ENCODE assay signal across 8 cellular contexts in genomic region chr19:42268142-42268703, GRCh38. TPM values are rescaled to one million over a fixed set of nuclear protein-coding genes. Genes with fewer than 3 reads are reported as not detected.
A peak's percentile ranks its signal among the peaks of the same experiment; 100 is the strongest.
DNase-seq lines count a peak whose midpoint lies in the region; ATAC-seq and TF ChIP-seq lines count a peak whose summit lies in the region.

No MANE protein-coding gene starts in this region.

- peak overlapping the region; percentile 87 to 100 for H3K9ac ChIP-seq in liver (ENCODE audit: low read depth in 1 of 2, low read length in 2 of 2)

- no peaks in the 10 kb centered on the region for H3K9me3 Mint-ChIP-seq in activated CD4-positive, alpha-beta T cell treated with anti-CD3 and anti-CD28 coated beads, Interleukin-2, amount 10 ng/mL, durations not matched to agents 7 days and 5 days

- POLR2A ChIA-PET in activated CD4-positive, alpha-beta T cell treated with anti-CD3 and anti-CD28 coated beads, Interleukin-2, amount 10 ng/mL, durations not matched to agents 7 days and 5 days (lab: Charles Lee), result no interaction called here

- H3K4me3 Mint-ChIP-seq in activated CD4-positive, alpha-beta T cell treated with anti-CD3 and anti-CD28 coated beads, Interleukin-2, amount 10 ng/mL, durations not matched to agents 7 days and 5 days, result no peak overlapping the region

- H3K27me3 ChIP-seq in dorsolateral prefrontal cortex, result no peaks in the 10 kb centered on the region
- no peaks in the 10 kb centered on the region for H3K27me3 ChIP-seq in liver (ENCODE audit: control insufficient read depth in 4 of 4, insufficient read depth in 4 of 4, low read length in 3 of 4)

- H3K4me3 ChIP-seq in dorsolateral prefrontal cortex, result peak overlapping the region; percentile 47 to 99 (median 82)
- peak overlapping the region; percentile 48 to 74 (median 49) for H3K4me3 ChIP-seq in liver (ENCODE audit: low read depth in 1 of 3, low read length in 3 of 3)

- TF ChIP-seq CTCF in dorsolateral prefrontal cortex (IDR thresholded peaks at IDR 0.05 in 54 of 56, conservative IDR thresholded peaks at IDR 0.05 in 2 of 56; ENCODE audit: low read depth in 1 of 56, partially characterized antibody in 56 of 56), result peak in 25 of 56 donors; percentile 2 to 46 (median 22)
- TF ChIP-seq CTCF in liver (IDR thresholded peaks at IDR 0.05; ENCODE audit: low read depth, low read length, missing input control), result peak; percentile 11

- H3K27ac ChIP-seq in dorsolateral prefrontal cortex (peak overlapping the region; percentile 88 to 100 (median 99)), liver (ENCODE audit: low read depth in 1 of 2, low read length in 2 of 2) (peak overlapping the region; percentile 96 to 99)

- peaks cover 5 to 19% (median 11%) of the 10 kb centered on the region in 4 donors for H3K4me1 ChIP-seq in liver (ENCODE audit: control insufficient read depth in 4 of 4, insufficient read depth in 4 of 4, low read length in 3 of 4)

- DNase-seq in C1 segment of cervical spinal cord (lab: John Stamatoyannopoulos, UW) (peak; percentile 98 to 100 (median 100)), NCI-H526 treated with DMSO at 0.1 percent for 48 hours (lab: John Stamatoyannopoulos, UW) (peak; percentile 99), dorsolateral prefrontal cortex (peak; percentile 99 to 100 (median 99))
- peak; percentile 100 for DNase-seq in activated CD4-positive, alpha-beta T cell treated with anti-CD3 and anti-CD28 coated beads, Interleukin-2, amount 10 ng/mL, durations not matched to agents 7 days and 5 days
- DNase-seq in stimulated activated CD4-positive, alpha-beta T cell treated with anti-CD3 and anti-CD28 coated beads, Interleukin-4, amount 100 ng/mL, for 1 hour, result peak; percentile 96

- intact Hi-C loops in dorsolateral prefrontal cortex (cut with DNase I), result loop anchor here (1.0 to 2.0 kb wide), 3 partner anchors 13 to 15 kb away; partner anchors contain the start of gene ERF (in 1 of the 2)

- CTCF ChIA-PET in activated CD4-positive, alpha-beta T cell treated with anti-CD3 and anti-CD28 coated beads, Interleukin-2, amount 10 ng/mL, durations not matched to agents 7 days and 5 days (lab: Charles Lee), result interaction anchor here (1.9 kb wide), 1 partner anchor 11 kb away, joined by 9 read pairs; no protein-coding TSS in a partner anchor

- under 1% methylated on average over 46 of the region's 46 CpGs for WGBS in liver

- H3K36me3 ChIP-seq in liver (ENCODE audit: control insufficient read depth in 4 of 4, insufficient read depth in 3 of 4, low read depth in 1 of 4, low read length in 3 of 4), result peaks cover 0 to 8% (median 3%) of the 10 kb centered on the region in 4 donors

- H3K36me3 Mint-ChIP-seq in activated CD4-positive, alpha-beta T cell treated with anti-CD3 and anti-CD28 coated beads, Interleukin-2, amount 10 ng/mL, durations not matched to agents 7 days and 5 days (ENCODE audit: low read depth), result peaks cover 10% of the 10 kb centered on the region

- H3K27me3 Mint-ChIP-seq in activated CD4-positive, alpha-beta T cell treated with anti-CD3 and anti-CD28 coated beads, Interleukin-2, amount 10 ng/mL, durations not matched to agents 7 days and 5 days, result no peaks in the 10 kb centered on the region

- ATAC-seq in GM19372 (IDR thresholded peaks at IDR 0.05; ENCODE audit: low read depth, unreplicated experiment), result peak; percentile 47
- ATAC-seq in HG03520 (IDR thresholded peaks at IDR 0.05; ENCODE audit: unreplicated experiment), result peak; percentile 46

- H3K9me3 ChIP-seq in liver (ENCODE audit: control insufficient read depth in 4 of 4, low read length in 3 of 4), result no peaks in the 10 kb centered on the region

- H3K27ac Mint-ChIP-seq in activated CD4-positive, alpha-beta T cell treated with anti-CD3 and anti-CD28 coated beads, Interleukin-2, amount 10 ng/mL, durations not matched to agents 7 days and 5 days, result no peak overlapping the region

- peaks cover 30% of the 10 kb centered on the region for H3K4me1 Mint-ChIP-seq in activated CD4-positive, alpha-beta T cell treated with anti-CD3 and anti-CD28 coated beads, Interleukin-2, amount 10 ng/mL, durations not matched to agents 7 days and 5 days

- TF ChIP-seq RAD21 in liver (IDR thresholded peaks at IDR 0.05), result peak in 1 of 2 donors; percentile 12

TF ChIP-seq in liver, 16 proteins besides CTCF, POLR2A, EP300 and RAD21 (continues in another document):
- TF ChIP-seq SP1 (IDR thresholded peaks at IDR 0.05) (no peak), FOXA1 (IDR thresholded peaks at IDR 0.05) (peak; percentile 37), YY1 (IDR thresholded peaks at IDR 0.05) (no peak), ZBTB33 (IDR thresholded peaks at IDR 0.05) (no peak), RXRA (IDR thresholded peaks at IDR 0.05) (peak; percentile 69 to 77), ATF3 (IDR thresholded peaks at IDR 0.05) (peak; percentile 74), FOXA2 (IDR thresholded peaks at IDR 0.05) (peak; percentile 55), HNF4A (conservative IDR thresholded peaks at IDR 0.05) (peak in 1 of 2 donors; percentile 27), GABPA (IDR thresholded peaks at IDR 0.05 in 1 of 2, conservative IDR thresholded peaks at IDR 0.05 in 1 of 2) (no peak), EGR1 (IDR thresholded peaks at IDR 0.05; ENCODE audit: low read depth in 2 of 2) (no peak), HNF4G (IDR thresholded peaks at IDR 0.05) (peak; percentile 22), MAX (IDR thresholded peaks at IDR 0.05) (peak; percentile 70), JUND (IDR thresholded peaks at IDR 0.05) (peak; percentile 97 to 99)

RNA-seq across cellular contexts. Expression of gene CIC, which starts 0.8 kb away (rescaled TPM):
- 10 to 100 TPM; 69.3 to 81.0 TPM for total RNA-seq in activated CD4-positive, alpha-beta T cell treated with anti-CD3 and anti-CD28 coated beads, Interleukin-2, amount 10 ng/mL, durations not matched to agents 7 days and 5 days
- 100 to 1,000 TPM in 70 of 120 experiments, 10 to 100 TPM in 50; 76.5 to 169 (median 103) TPM for total RNA-seq in dorsolateral prefrontal cortex
- total RNA-seq in liver, result 10 to 100 TPM; 14.1 to 21.3 TPM
- polyA plus RNA-seq in liver, result 10 to 100 TPM in 1 of 2 donors, 1 to 10 TPM in 1; 5.6 to 20.4 TPM

RNA-seq across cellular contexts. Expression of gene ERF, which starts 13.3 kb away (rescaled TPM):
- total RNA-seq in activated CD4-positive, alpha-beta T cell treated with anti-CD3 and anti-CD28 coated beads, Interleukin-2, amount 10 ng/mL, durations not matched to agents 7 days and 5 days, result 10 to 100 TPM; 56.5 to 57.9 TPM
- total RNA-seq in dorsolateral prefrontal cortex (100 to 1,000 TPM in 3 of 120 experiments, 10 to 100 TPM in 117; 22.2 to 145 (median 47.8) TPM), liver (10 to 100 TPM in 1 of 2 donors, 1 to 10 TPM in 1; 8.7 to 17.1 TPM)
- polyA plus RNA-seq in liver, result 10 to 100 TPM; 10.4 to 21.0 TPM

RNA-seq across cellular contexts. Expression of gene GSK3A, which starts 25.8 kb away (rescaled TPM):
- total RNA-seq in activated CD4-positive, alpha-beta T cell treated with anti-CD3 and anti-CD28 coated beads, Interleukin-2, amount 10 ng/mL, durations not matched to agents 7 days and 5 days, result 10 to 100 TPM; 42.7 to 53.4 TPM
- total RNA-seq in dorsolateral prefrontal cortex, result 100 to 1,000 TPM in 36 of 120 experiments, 10 to 100 TPM in 84; 60.1 to 130 (median 91.3) TPM
- 10 to 100 TPM; 12.5 to 13.5 TPM for total RNA-seq in liver
- polyA plus RNA-seq in liver, result 10 to 100 TPM in 1 of 2 donors, 1 to 10 TPM in 1; 5.9 to 23.1 TPM

RNA-seq across cellular contexts. Expression of gene PRR19, which starts 33.7 kb away (rescaled TPM):
- total RNA-seq in activated CD4-positive, alpha-beta T cell treated with anti-CD3 and anti-CD28 coated beads, Interleukin-2, amount 10 ng/mL, durations not matched to agents 7 days and 5 days, result under 1 TPM; 0.54 to 0.62 TPM
- total RNA-seq in dorsolateral prefrontal cortex (1 to 10 TPM in 112 of 120 experiments, under 1 TPM in 8; 0.46 to 5.4 (median 2.1) TPM), liver (under 1 TPM in 1 of 2 donors, not detected in 1; 0.42 TPM)
- polyA plus RNA-seq in liver, result under 1 TPM; 0.27 to 0.43 TPM

RNA-seq across cellular contexts. Expression of gene PAFAH1B3, which starts 34.2 kb away (rescaled TPM):
- total RNA-seq in activated CD4-positive, alpha-beta T cell treated with anti-CD3 and anti-CD28 coated beads, Interleukin-2, amount 10 ng/mL, durations not matched to agents 7 days and 5 days, result 10 to 100 TPM; 43.5 to 46.6 TPM
- 10 to 100 TPM; 16.2 to 58.0 (median 31.5) TPM for total RNA-seq in dorsolateral prefrontal cortex
- total RNA-seq in liver, result 10 to 100 TPM in 1 of 2 donors, 1 to 10 TPM in 1; 2.7 to 35.8 TPM
- 1 to 10 TPM; 6.4 to 6.7 TPM for polyA plus RNA-seq in liver

Comparison
In these comparisons a context has a peak if more than half of its experiments do, and no peak if none do; other contexts are left out.
1. Peak in every context shown above with its lines: DNase-seq, ATAC-seq, H3K4me3 ChIP-seq and H3K27ac ChIP-seq.